Comparison of ENCODE assay signal across 11 cellular contexts in the genomic region with DNA sequence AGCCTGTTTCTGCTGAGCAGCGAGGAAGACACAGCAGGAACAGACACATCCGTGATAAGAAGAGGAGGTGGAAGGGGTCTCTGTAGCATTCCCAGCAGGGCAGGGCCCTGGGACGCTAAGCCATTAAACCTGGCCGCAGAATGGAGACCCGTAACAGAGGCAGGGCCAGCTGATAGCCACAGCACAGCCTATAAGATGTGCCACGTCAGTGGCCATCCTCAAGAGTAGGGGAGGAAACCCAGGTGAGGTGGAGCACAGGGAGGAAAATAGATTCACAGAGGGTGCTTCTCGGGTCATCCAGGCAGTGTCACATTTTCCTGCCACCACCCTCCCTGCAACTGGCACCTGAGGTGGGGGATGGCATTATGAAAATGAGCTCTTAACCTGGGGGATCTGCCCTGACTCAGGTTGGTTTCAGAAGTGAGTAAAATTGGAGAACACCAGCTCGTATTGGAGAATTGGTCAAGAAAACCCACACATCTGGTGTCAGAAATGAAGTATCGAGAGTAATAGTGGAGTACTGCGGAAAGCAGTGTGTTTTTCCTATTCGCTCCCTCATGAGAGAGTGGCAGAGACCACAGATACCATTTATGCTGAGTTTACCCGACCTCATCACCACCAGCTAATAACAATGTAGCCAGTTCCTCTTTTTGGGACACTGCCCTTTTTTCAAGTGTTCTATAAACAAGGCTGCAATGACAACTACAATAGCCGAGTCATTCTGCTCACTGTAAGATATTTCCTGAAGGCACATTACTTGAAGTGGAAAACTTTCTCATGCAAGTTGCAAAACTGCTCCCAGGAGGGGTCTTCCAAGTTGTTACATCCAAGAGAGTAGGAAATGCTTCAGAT.
A peak's percentile ranks its signal among the peaks of the same experiment; 100 is the strongest.
DNase-seq lines count a peak whose midpoint lies in the region; ATAC-seq and TF ChIP-seq lines count a peak whose summit lies in the region.
"Had no signal": no experiment of that assay in that cellular context is flagged by ENCODE, and none has a peak within 500 bp of the region (broad histone marks: within the 10 kb centered on the region; RNA-seq: fewer than 3 reads in every experiment).

No MANE protein-coding gene starts in this region.

- peaks cover 12% of the 10 kb centered on the region for H3K9me3 Mint-ChIP-seq in natural killer cell treated with Interleukin-12 subunit alpha and Interleukin-12 subunit beta and Interleukin-15 and Interleukin-18, amount 100 ng/mL, for 72 hours

- H3K4me3 ChIP-seq in MM.1S (ENCODE audit: low read length): peak overlapping the region; percentile 35
- H3K4me3 ChIP-seq: pancreas had no signal

- H3K27ac Mint-ChIP-seq in natural killer cell treated with Interleukin-12 subunit alpha and Interleukin-12 subunit beta and Interleukin-15 and Interleukin-18, amount 100 ng/mL, for 72 hours: no peak overlapping the region
- H3K27ac Mint-ChIP-seq: type B pancreatic cell had no signal

- H3K9me3 ChIP-seq in MM.1S (replicated peaks; ENCODE audit: insufficient read depth, low read length): no peaks in the 10 kb centered on the region
- H3K9me3 ChIP-seq: pancreas had no signal

- H3K79me2 ChIP-seq in MM.1S (ENCODE audit: low read length): no peaks in the 10 kb centered on the region

- peak overlapping the region; percentile 82 for H3K9ac ChIP-seq in MM.1S (ENCODE audit: low read length)

- H3K36me3 ChIP-seq in MM.1S (replicated peaks; ENCODE audit: insufficient read depth, low read length): no peaks in the 10 kb centered on the region
- H3K36me3 ChIP-seq: pancreas had no signal

- H3K27ac ChIP-seq in MM.1S (ENCODE audit: low read length): peak overlapping the region; percentile 98
- H3K27ac ChIP-seq: pancreas had no signal

- DNase-seq in MM.1S: peak; percentile 92
- DNase-seq in natural killer cell treated with Interleukin-12 subunit alpha and Interleukin-12 subunit beta and Interleukin-15 and Interleukin-18, amount 100 ng/mL, for 72 hours (ENCODE audit: low spot score): no peak
- DNase-seq in dermis blood vessel endothelial cell: no peak
- no peak for DNase-seq in NCI-H69 (lab: John Stamatoyannopoulos, UW)
- DNase-seq in NCI-H1092 treated with DMSO at 0.1 percent for 48 hours (lab: John Stamatoyannopoulos, UW): no peak
- DNase-seq in NCI-H1694 (lab: John Stamatoyannopoulos, UW): no peak
- DNase-seq: pancreas had no signal

- H3F3A ChIP-seq in MM.1S (ENCODE audit: insufficient read depth, low read length): peaks cover 29% of the 10 kb centered on the region

- H3K4me1 ChIP-seq in MM.1S (ENCODE audit: low read length): peaks cover 64% of the 10 kb centered on the region
- H3K4me1 ChIP-seq: pancreas had no signal

- H3K36me3 Mint-ChIP-seq in natural killer cell treated with Interleukin-12 subunit alpha and Interleukin-12 subunit beta and Interleukin-15 and Interleukin-18, amount 100 ng/mL, for 72 hours: peaks cover 13% of the 10 kb centered on the region
- H3K36me3 Mint-ChIP-seq: type B pancreatic cell had no signal

- no peaks in the 10 kb centered on the region for H4K20me1 ChIP-seq in MM.1S (ENCODE audit: insufficient read depth, low read length)

- TF ChIP-seq CTCF in MM.1S (IDR thresholded peaks at IDR 0.05; ENCODE audit: low read length): no peak

- H3K27me3 Mint-ChIP-seq in natural killer cell treated with Interleukin-12 subunit alpha and Interleukin-12 subunit beta and Interleukin-15 and Interleukin-18, amount 100 ng/mL, for 72 hours: peaks cover 33 to 43% of the 10 kb centered on the region in 2 donors

- no peaks in the 10 kb centered on the region for H3K27me3 ChIP-seq in MM.1S (replicated peaks; ENCODE audit: insufficient read depth, low read length)
- H3K27me3 ChIP-seq: pancreas had no signal

- peaks cover 10 to 14% of the 10 kb centered on the region in 2 donors for H3K4me1 Mint-ChIP-seq in natural killer cell treated with Interleukin-12 subunit alpha and Interleukin-12 subunit beta and Interleukin-15 and Interleukin-18, amount 100 ng/mL, for 72 hours (ENCODE audit: low read depth in 2 of 2)

- no peak overlapping the region for H3K4me3 Mint-ChIP-seq in natural killer cell treated with Interleukin-12 subunit alpha and Interleukin-12 subunit beta and Interleukin-15 and Interleukin-18, amount 100 ng/mL, for 72 hours
- H3K4me3 Mint-ChIP-seq: type B pancreatic cell had no signal

- H3K4me2 ChIP-seq in MM.1S (ENCODE audit: low read depth, low read length): peak overlapping the region; percentile 89

- peak overlapping the region; percentile 53; the same call in 1 of the 2 replicates for H2AFZ ChIP-seq in MM.1S (ENCODE audit: low read length)

- H3K9me2 ChIP-seq in MM.1S (replicated peaks; ENCODE audit: insufficient read depth, low read length): no peaks in the 10 kb centered on the region

- peak; percentile 93 for ATAC-seq in GM18868 (IDR thresholded peaks at IDR 0.05; ENCODE audit: unreplicated experiment)
- ATAC-seq in HG02588 (IDR thresholded peaks at IDR 0.05; ENCODE audit: unreplicated experiment): peak; percentile 94
- ATAC-seq in natural killer cell treated with Interleukin-12 subunit alpha and Interleukin-12 subunit beta and Interleukin-15 and Interleukin-18, amount 100 ng/mL, for 72 hours: peak; percentile 11 to 26
- ATAC-seq: HCT116 had no signal

Comparison
In these comparisons a context has a peak if more than half of its experiments do, and no peak if none do; other contexts are left out.
1. ATAC-seq: peak in every context shown above with its lines; median percentile 94 in HG02588; 93 in GM18868; 18 in natural killer cell treated with Interleukin-12 subunit alpha and Interleukin-12 subunit beta and Interleukin-15 and Interleukin-18, amount 100 ng/mL, for 72 hours.